In genomic region chr1:40709802-40710278, GRCh38 we compare ENCODE assay signal across 7 cellular contexts. TPM values are rescaled to one million over a fixed set of nuclear protein-coding genes. Genes with fewer than 3 reads are reported as not detected.
DNase-seq lines count a peak whose midpoint lies in the region; ATAC-seq and TF ChIP-seq lines count a peak whose summit lies in the region.

No MANE protein-coding gene starts in this region.

- TF ChIP-seq CTCF in HL-60 (IDR thresholded peaks at IDR 0.05; ENCODE audit: insufficient read depth, low read length): no peak
- TF ChIP-seq CTCF in stomach (IDR thresholded peaks at IDR 0.05): no peak

- H3K27me3 ChIP-seq in HL-60 (ENCODE audit: insufficient read depth, poor library complexity, severe bottlenecking) (no peaks in the 10 kb centered on the region), adipocyte (replicated peaks; ENCODE audit: control insufficient read depth, insufficient read depth, low read length) (no peaks in the 10 kb centered on the region), stomach (no peaks in the 10 kb centered on the region)

- TF ChIP-seq POLR2A in stomach (IDR thresholded peaks at IDR 0.05): no peak

- H3K27ac ChIP-seq in HL-60 (replicated peaks) (peak overlapping the region; percentile 77), stomach (peak overlapping the region in 4 of 5 donors; percentile 80 to 86 (median 82))

- TF ChIP-seq EP300 in stomach (IDR thresholded peaks at IDR 0.05): no peak

- H3K4me1 ChIP-seq in adipocyte (ENCODE audit: control insufficient read depth, insufficient read depth, low read length) (peaks cover 33% of the 10 kb centered on the region), stomach (peaks cover 40 to 73% (median 61%) of the 10 kb centered on the region in 4 donors)

- DNase-seq in HL-60 (ENCODE audit: low read depth in 1 of 2, low spot score in 1 of 2): no peak
- DNase-seq in adipocyte (ENCODE audit: low read depth): no peak
- DNase-seq in inferior parietal cortex (ENCODE audit: extremely low spot score): peak; percentile 34
- DNase-seq in stomach: no peak
- no peak for DNase-seq in NCI-H524 treated with DMSO at 0.1 percent for 48 hours (lab: John Stamatoyannopoulos, UW)

- intact Hi-C loops in stomach (cut with DNase I; ENCODE audit: low total_unique reads): no loop called here

- ATAC-seq in HG03159 (IDR thresholded peaks at IDR 0.05; ENCODE audit: unreplicated experiment): no peak
- no peak for ATAC-seq in GM21576 (IDR thresholded peaks at IDR 0.05; ENCODE audit: unreplicated experiment)

- 2 to 14% (median 11%) methylated on average over 3 of the region's 3 CpGs for WGBS in stomach, 5 donors

- H3K9me3 ChIP-seq in adipocyte (ENCODE audit: control insufficient read depth, low read length) (no peaks in the 10 kb centered on the region), stomach (no peaks in the 10 kb centered on the region)

- H3K4me3 ChIP-seq in HL-60 (replicated peaks; ENCODE audit: insufficient read depth, low read length): peak overlapping the region; percentile 63
- H3K4me3 ChIP-seq in adipocyte (ENCODE audit: low read length): peak overlapping the region; percentile 90
- H3K4me3 ChIP-seq in stomach: peak overlapping the region; percentile 48 to 55 (median 53)

- H3K9ac ChIP-seq in adipocyte (ENCODE audit: low read length): peak overlapping the region; percentile 89

- H3K36me3 ChIP-seq in adipocyte (ENCODE audit: control insufficient read depth, insufficient read depth, low read length, severe bottlenecking) (no peaks in the 10 kb centered on the region), stomach (no peaks in the 10 kb centered on the region)

RNA-seq across cellular contexts. Expression of gene NFYC, which starts 18.3 kb away (rescaled TPM):
- total RNA-seq in stomach: 10 to 100 TPM; 23.3 to 76.4 (median 53.8) TPM
- 10 to 100 TPM; 33.6 to 46.6 (median 35.2) TPM for polyA plus RNA-seq in stomach

RNA-seq across cellular contexts. Expression of gene RIMS3, which starts 44.4 kb away (rescaled TPM):
- 1 to 10 TPM in 4 of 5 donors, under 1 TPM in 1; 0.45 to 4.7 (median 3.9) TPM for total RNA-seq in stomach
- polyA plus RNA-seq in stomach: 1 to 10 TPM in 2 of 3 donors, under 1 TPM in 1; 0.63 to 2.2 (median 1.2) TPM
